In genomic region chr5:140011297-140011802, GRCh38 we compare ENCODE assay signal across 10 cellular contexts. TPM values are rescaled to one million over a fixed set of nuclear protein-coding genes. Genes with fewer than 3 reads are reported as not detected.
A peak's percentile ranks its signal among the peaks of the same experiment; 100 is the strongest.
DNase-seq lines count a peak whose midpoint lies in the region; ATAC-seq and TF ChIP-seq lines count a peak whose summit lies in the region.
"Had no signal": no experiment of that assay in that cellular context is flagged by ENCODE, and none has a peak within 500 bp of the region (broad histone marks: within the 10 kb centered on the region; RNA-seq: fewer than 3 reads in every experiment).

No MANE protein-coding gene starts in this region.

- no peaks in the 10 kb centered on the region for H3K36me3 Mint-ChIP-seq in activated CD4-positive, alpha-beta memory T cell treated with anti-CD3 and anti-CD28 coated beads for 36 hours

- intact Hi-C loops in gastrocnemius medialis (cut with DNase I; ENCODE audit: low total_unique reads) = no loop called here
- intact Hi-C loops in activated CD4-positive, alpha-beta memory T cell treated with anti-CD3 and anti-CD28 coated beads for 36 hours (cut with micrococcal nuclease) = no loop called here

- H3K27ac Mint-ChIP-seq in activated CD4-positive, alpha-beta memory T cell treated with anti-CD3 and anti-CD28 coated beads for 36 hours = no peak overlapping the region
- H3K27ac Mint-ChIP-seq: activated T-cell treated with anti-CD3 and anti-CD28 coated beads, Interleukin-2, amount 50 U/mL, for 72 hours had no signal

- no peaks in the 10 kb centered on the region for H3K36me3 ChIP-seq in gastrocnemius medialis
- H3K36me3 ChIP-seq in SJCRH30 = no peaks in the 10 kb centered on the region
- H3K36me3 ChIP-seq: thoracic aorta had no signal

- DNase-seq in RPMI7951 (ENCODE audit: low read depth) (peak; percentile 69), gastrocnemius medialis (peak; percentile 86 to 97), SJCRH30 (no peak), NOMO-1 treated with dmso at 0.1 percent for 144 hours (lab: John Stamatoyannopoulos, UW; ENCODE audit: unreplicated experiment) (no peak)
- DNase-seq in activated CD8-positive, alpha-beta memory T cell treated with anti-CD3 and anti-CD28 coated beads for 24 hours = no peak
- no peak for DNase-seq in activated CD4-positive, alpha-beta memory T cell treated with anti-CD3 and anti-CD28 coated beads for 36 hours
- DNase-seq: activated T-cell treated with anti-CD3 and anti-CD28 coated beads, Interleukin-2, amount 50 U/mL, for 72 hours had no signal

- no peaks in the 10 kb centered on the region for H3K9me3 ChIP-seq in gastrocnemius medialis
- no peaks in the 10 kb centered on the region for H3K9me3 ChIP-seq in SJCRH30 (replicated peaks)
- H3K9me3 ChIP-seq: thoracic aorta had no signal

- no peaks in the 10 kb centered on the region for H3K4me1 Mint-ChIP-seq in activated CD4-positive, alpha-beta memory T cell treated with anti-CD3 and anti-CD28 coated beads for 36 hours (ENCODE audit: low read depth)

- peak; percentile 71 to 88 for TF ChIP-seq POLR2A in gastrocnemius medialis (IDR thresholded peaks at IDR 0.05)

- no peak for TF ChIP-seq CTCF in gastrocnemius medialis (IDR thresholded peaks at IDR 0.05 in 4 of 5, conservative IDR thresholded peaks at IDR 0.05 in 1 of 5)

- H3K27ac ChIP-seq in gastrocnemius medialis = peak overlapping the region; percentile 85 to 95 (median 90)
- no peak overlapping the region for H3K27ac ChIP-seq in SJCRH30
- H3K27ac ChIP-seq: thoracic aorta had no signal

- H3K9me3 Mint-ChIP-seq in activated CD4-positive, alpha-beta memory T cell treated with anti-CD3 and anti-CD28 coated beads for 36 hours = no peaks in the 10 kb centered on the region
- H3K9me3 Mint-ChIP-seq: activated T-cell treated with anti-CD3 and anti-CD28 coated beads, Interleukin-2, amount 50 U/mL, for 72 hours had no signal

- H3K4me3 Mint-ChIP-seq in activated CD4-positive, alpha-beta memory T cell treated with anti-CD3 and anti-CD28 coated beads for 36 hours = no peak overlapping the region
- H3K4me3 Mint-ChIP-seq: activated T-cell treated with anti-CD3 and anti-CD28 coated beads, Interleukin-2, amount 50 U/mL, for 72 hours had no signal

- peaks cover 40 to 75% of the 10 kb centered on the region in 2 donors for H3K4me1 ChIP-seq in gastrocnemius medialis
- no peaks in the 10 kb centered on the region for H3K4me1 ChIP-seq in SJCRH30

- POLR2A ChIA-PET in activated CD4-positive, alpha-beta memory T cell treated with anti-CD3 and anti-CD28 coated beads for 36 hours (lab: Charles Lee) = no interaction called here

- peaks cover 6% of the 10 kb centered on the region for H3K27me3 Mint-ChIP-seq in activated CD4-positive, alpha-beta memory T cell treated with anti-CD3 and anti-CD28 coated beads for 36 hours

- in situ Hi-C loops in gastrocnemius medialis (cut with MboI; ENCODE audit: low sequenced_read_pairs in 4 of 4) = no loop called here

- H3K4me3 ChIP-seq in gastrocnemius medialis (no peak overlapping the region), SJCRH30 (no peak overlapping the region)
- H3K4me3 ChIP-seq: thoracic aorta had no signal

- ATAC-seq in GM19351 (IDR thresholded peaks at IDR 0.05; ENCODE audit: unreplicated experiment) (peak; percentile 88), HG02981 (IDR thresholded peaks at IDR 0.05; ENCODE audit: unreplicated experiment) (peak; percentile 81), gastrocnemius medialis (peak; percentile 97)
- ATAC-seq: activated T-cell treated with anti-CD3 and anti-CD28 coated beads, Interleukin-2, amount 50 U/mL, for 72 hours had no signal

- H3K27me3 ChIP-seq in gastrocnemius medialis (no peaks in the 10 kb centered on the region), SJCRH30 (peaks cover 11% of the 10 kb centered on the region)

- CTCF ChIA-PET in activated CD4-positive, alpha-beta memory T cell treated with anti-CD3 and anti-CD28 coated beads for 36 hours (lab: Charles Lee) = no interaction called here

RNA-seq across cellular contexts. Expression of gene NRG2, which starts 31.7 kb away (rescaled TPM):
- 1.7 and 1.9 TPM in 2 replicates for total RNA-seq in RPMI7951 (2014; rRNA removed; shearing (Covaris generic))
- total RNA-seq in gastrocnemius medialis = 10 to 100 TPM; 10.3 to 28.8 (median 20.0) TPM
- total RNA-seq in SJCRH30 (2014; rRNA removed; shearing (Covaris generic)) = 0.06 TPM in 1 of 2 replicates, not detected in the other
- total RNA-seq in activated CD4-positive, alpha-beta memory T cell treated with anti-CD3 and anti-CD28 coated beads for 36 hours = not detected

Comparison
In these comparisons a context has a peak if more than half of its experiments do, and no peak if none do; other contexts are left out.
1. DNase-seq: peak in RPMI7951 (single experiment) and gastrocnemius medialis (2 of 2); none in SJCRH30 (0 of 2), activated CD8-positive, alpha-beta memory T cell treated with anti-CD3 and anti-CD28 coated beads for 24 hours (single experiment), activated CD4-positive, alpha-beta memory T cell treated with anti-CD3 and anti-CD28 coated beads for 36 hours (single experiment) and NOMO-1 treated with dmso at 0.1 percent for 144 hours (single experiment).
2. Peak in every context shown above with its lines, with median percentiles within 50 percentile points of each other: ATAC-seq.